Comparison of ENCODE assay signal across 19 cellular contexts in genomic region chr11:67310246-67311050, GRCh38. TPM values are rescaled to one million over a fixed set of nuclear protein-coding genes. Genes with fewer than 3 reads are reported as not detected.
A peak's percentile ranks its signal among the peaks of the same experiment; 100 is the strongest.
DNase-seq lines count a peak whose midpoint lies in the region; ATAC-seq, FAIRE-seq and TF ChIP-seq lines count a peak whose summit lies in the region.
"Had no signal": no experiment of that assay in that cellular context is flagged by ENCODE, and none has a peak within 500 bp of the region (broad histone marks: within the 10 kb centered on the region; RNA-seq: fewer than 3 reads in every experiment).

No MANE protein-coding gene starts in this region.

- peak overlapping the region; percentile 30 for H3K9ac ChIP-seq in neuronal stem cell (ENCODE audit: low read depth, low read length, poor library complexity)
- H3K9ac ChIP-seq: parathyroid adenoma had no signal

- H3K27me3 Mint-ChIP-seq in chondrocyte (ENCODE audit: low read depth): no peaks in the 10 kb centered on the region
- H3K27me3 Mint-ChIP-seq: naive B cell had no signal

- H3K23ac ChIP-seq in neuronal stem cell (ENCODE audit: low read depth, low read length, poor library complexity): peak overlapping the region; percentile 71

- no peak for TF ChIP-seq POLR2A in vagina (IDR thresholded peaks at IDR 0.05)
- TF ChIP-seq POLR2A in gastrocnemius medialis (IDR thresholded peaks at IDR 0.05): no peak

- H3K9me3 ChIP-seq in neuronal stem cell (replicated peaks in 1 of 2; ENCODE audit: control insufficient read depth in 2 of 2, insufficient read depth in 1 of 2, low read depth in 1 of 2, low read length in 2 of 2) (peaks cover 0 to 2% of the 10 kb centered on the region in 2 donors), vagina (no peaks in the 10 kb centered on the region), gastrocnemius medialis (no peaks in the 10 kb centered on the region)
- H3K9me3 ChIP-seq: ascending aorta had no signal

- peak overlapping the region; percentile 17 for H3K14ac ChIP-seq in neuronal stem cell (ENCODE audit: low read length)

- H2BK120ac ChIP-seq in neuronal stem cell (ENCODE audit: low read depth, low read length): no peak overlapping the region

- no peak overlapping the region for H3K4me2 ChIP-seq in neuronal stem cell (ENCODE audit: insufficient read depth, low read length, poor library complexity, severe bottlenecking)
- H3K4me2 ChIP-seq: hepatocyte had no signal

- peak overlapping the region; percentile 60 for H2BK5ac ChIP-seq in neuronal stem cell (ENCODE audit: low read length)

- H3K27ac Mint-ChIP-seq in chondrocyte (ENCODE audit: unreplicated experiment): no peak overlapping the region
- H3K27ac Mint-ChIP-seq: activated naive CD4-positive, alpha-beta T cell treated with anti-CD3 and anti-CD28 coated beads for 36 hours had no signal

- peaks cover 4% of the 10 kb centered on the region for H3K36me3 Mint-ChIP-seq in chondrocyte (ENCODE audit: low read depth)
- H3K36me3 Mint-ChIP-seq: naive B cell had no signal

- no peak overlapping the region for H4K8ac ChIP-seq in neuronal stem cell (ENCODE audit: low read depth, low read length)

- in situ Hi-C loops in gastrocnemius medialis (cut with MboI; ENCODE audit: low sequenced_read_pairs in 4 of 4): loop anchor here in 2 of 4 donors (5.0 to 10.0 kb wide), 2 partner anchors 43 to 46 kb away; partner anchors contain the start of gene GRK2 (in 2 of the 2)

- no peak for ATAC-seq in Right ventricle myocardium inferior
- ATAC-seq in gastrocnemius medialis: no peak

- no peak overlapping the region for H4K91ac ChIP-seq in neuronal stem cell (ENCODE audit: low read depth, low read length, poor library complexity)

- no peak for TF ChIP-seq CTCF in chondrocyte (IDR thresholded peaks at IDR 0.05)
- no peak for TF ChIP-seq CTCF in vagina (IDR thresholded peaks at IDR 0.05)
- TF ChIP-seq CTCF in gastrocnemius medialis (IDR thresholded peaks at IDR 0.05 in 4 of 5, conservative IDR thresholded peaks at IDR 0.05 in 1 of 5): no peak
- TF ChIP-seq CTCF in D721Med (IDR thresholded peaks at IDR 0.05; ENCODE audit: insufficient read depth, missing control alignments): no peak

- no peaks in the 10 kb centered on the region for H3K9me3 Mint-ChIP-seq in chondrocyte (ENCODE audit: low read depth)
- H3K9me3 Mint-ChIP-seq: activated naive CD4-positive, alpha-beta T cell treated with anti-CD3 and anti-CD28 coated beads for 36 hours; naive B cell had no signal

- H3K27ac ChIP-seq in neuronal stem cell (replicated peaks; ENCODE audit: low read length) (no peak overlapping the region), vagina (peak overlapping the region; percentile 69), gastrocnemius medialis (no peak overlapping the region)
- H3K27ac ChIP-seq: ascending aorta, hepatocyte, parathyroid adenoma had no signal

- H3K4ac ChIP-seq in neuronal stem cell (ENCODE audit: low read length): no peak overlapping the region

- no CpG with 5 or more reads among the region's 19 CpGs for WGBS in neuronal stem cell (ENCODE audit: extremely low coverage in 2 of 2, insufficient read length in 2 of 2, insufficient replicate concordance in 1 of 2), 2 donors

- H2BK12ac ChIP-seq in neuronal stem cell (ENCODE audit: low read length): peak overlapping the region; percentile 63

- H3K4me3 Mint-ChIP-seq in chondrocyte (ENCODE audit: unreplicated experiment): no peak overlapping the region
- H3K4me3 Mint-ChIP-seq: activated naive CD4-positive, alpha-beta T cell treated with anti-CD3 and anti-CD28 coated beads for 36 hours had no signal

- H3K79me1 ChIP-seq in neuronal stem cell (ENCODE audit: low read depth, low read length): peaks cover 2% of the 10 kb centered on the region

- H3K4me3 ChIP-seq in neuronal stem cell (ENCODE audit: low read length in 2 of 2): no peak overlapping the region
- no peak overlapping the region for H3K4me3 ChIP-seq in vagina
- no peak overlapping the region for H3K4me3 ChIP-seq in gastrocnemius medialis
- H3K4me3 ChIP-seq: ascending aorta, hepatocyte had no signal

- peak; percentile 67 for DNase-seq in Right ventricle myocardium inferior (ENCODE audit: missing footprints)
- DNase-seq in cardiac septum (ENCODE audit: low spot score): no peak
- DNase-seq in chondrocyte (ENCODE audit: low spot score): peak; percentile 85
- DNase-seq in neuronal stem cell (ENCODE audit: low spot score): no peak
- peak in 1 of 2 donors; percentile 86 for DNase-seq in vagina (ENCODE audit: extremely low spot score in 2 of 2)
- no peak for DNase-seq in NCI-H146 (lab: John Stamatoyannopoulos, UW)
- DNase-seq in gastrocnemius medialis: no peak
- no peak for DNase-seq in D721Med (ENCODE audit: insufficient read length, low spot score)
- DNase-seq: activated naive CD4-positive, alpha-beta T cell treated with anti-CD3 and anti-CD28 coated beads for 36 hours; COR-L47; Karpas-422; naive B cell; NCI-H1092 treated with DMSO at 0.1 percent for 48 hours; NCI-H510A; RPMI8226; stimulated activated CD4-positive, alpha-beta T cell treated with anti-CD3 and anti-CD28 coated beads, Interleukin-2, amount 100 ng/mL, for 48 hours had no signal

- H3K36me3 ChIP-seq in neuronal stem cell (replicated peaks in 1 of 2; ENCODE audit: control insufficient read depth in 2 of 2, insufficient read depth in 2 of 2, low read length in 2 of 2): no peaks in the 10 kb centered on the region
- peaks cover 0 to 9% of the 10 kb centered on the region in 2 donors for H3K36me3 ChIP-seq in vagina
- H3K36me3 ChIP-seq in gastrocnemius medialis: peaks cover 0 to 20% of the 10 kb centered on the region in 2 donors

- no peak for FAIRE-seq in D721Med (lab: Jason Lieb, UNC)

- peak overlapping the region; percentile 54 for H3K18ac ChIP-seq in neuronal stem cell (ENCODE audit: low read length)

- intact Hi-C loops in Right ventricle myocardium inferior (cut with DNase I) (no loop called here), cardiac septum (cut with DNase I) (no loop called here), vagina (cut with DNase I) (no loop called here), gastrocnemius medialis (cut with DNase I; ENCODE audit: low total_unique reads) (no loop called here)

- no peak overlapping the region for H2BK15ac ChIP-seq in neuronal stem cell (ENCODE audit: low read length)

- peaks cover 3% of the 10 kb centered on the region for H3K4me1 Mint-ChIP-seq in chondrocyte (ENCODE audit: low read depth)

- H2AK5ac ChIP-seq in neuronal stem cell (ENCODE audit: low read depth, low read length): no peak overlapping the region

- H3K4me1 ChIP-seq in neuronal stem cell (ENCODE audit: control insufficient read depth in 2 of 2, insufficient read depth in 1 of 2, low read depth in 1 of 2, low read length in 2 of 2) (no peaks in the 10 kb centered on the region), vagina (peaks cover 29% of the 10 kb centered on the region), gastrocnemius medialis (no peaks in the 10 kb centered on the region)
- H3K4me1 ChIP-seq: ascending aorta, parathyroid adenoma had no signal

- H3K27me3 ChIP-seq in neuronal stem cell (ENCODE audit: control insufficient read depth in 3 of 3, insufficient read depth in 3 of 3, low read depth in 1 of 3, low read length in 3 of 3): peaks cover 0 to 1% (median 0%) of the 10 kb centered on the region in 3 experiments
- no peaks in the 10 kb centered on the region for H3K27me3 ChIP-seq in vagina
- H3K27me3 ChIP-seq in gastrocnemius medialis: no peaks in the 10 kb centered on the region
- H3K27me3 ChIP-seq: ascending aorta, hepatocyte had no signal

- peak overlapping the region; percentile 65 for H2AFZ ChIP-seq in neuronal stem cell (ENCODE audit: low read length)
- H2AFZ ChIP-seq: hepatocyte, parathyroid adenoma had no signal

RNA-seq across cellular contexts. Expression of gene SSH3, which starts 7.1 kb away (rescaled TPM):
- total RNA-seq in Right ventricle myocardium inferior: 15.8 TPM
- total RNA-seq in cardiac septum: 22.3 TPM
- 19.8 to 30.0 TPM (median 28.4 TPM) in 3 replicates for total RNA-seq in chondrocyte
- polyA plus RNA-seq in neuronal stem cell (2013, experiment 1 of 2): 28.5 TPM
- polyA plus RNA-seq in neuronal stem cell (2013, experiment 2 of 2): 34.0 TPM
- 98.0 TPM for total RNA-seq in vagina
- 10 to 100 TPM in 2 of 4 donors, 1 to 10 TPM in 2; 7.9 to 16.3 (median 11.9) TPM for total RNA-seq in gastrocnemius medialis

RNA-seq across cellular contexts. Expression of gene ANKRD13D, which starts 21.3 kb away (rescaled TPM):
- total RNA-seq in Right ventricle myocardium inferior (15.2 TPM), cardiac septum (20.0 TPM), chondrocyte (40.0 to 51.8 TPM (median 47.8 TPM) in 3 replicates), vagina (62.9 TPM), gastrocnemius medialis (10 to 100 TPM in 1 of 4 donors, 1 to 10 TPM in 3; 5.8 to 10.6 (median 9.7) TPM)
- 23.9 TPM for polyA plus RNA-seq in neuronal stem cell (2013, experiment 1 of 2)
- 22.5 TPM for polyA plus RNA-seq in neuronal stem cell (2013, experiment 2 of 2)

RNA-seq across cellular contexts. Expression of gene POLD4, which starts 42.9 kb away (rescaled TPM):
- total RNA-seq in Right ventricle myocardium inferior (49.7 TPM), cardiac septum (61.6 TPM), chondrocyte (48.8 to 67.7 TPM (median 63.4 TPM) in 3 replicates), vagina (80.0 TPM), gastrocnemius medialis (100 to 1,000 TPM in 2 of 4 donors, 10 to 100 TPM in 2; 57.4 to 115 (median 87.9) TPM)
- 11.9 TPM for polyA plus RNA-seq in neuronal stem cell (2013, experiment 1 of 2)
- polyA plus RNA-seq in neuronal stem cell (2013, experiment 2 of 2): 10.9 TPM

RNA-seq across cellular contexts. Expression of gene GRK2, which starts 44.2 kb away (rescaled TPM):
- total RNA-seq in Right ventricle myocardium inferior (54.1 TPM), cardiac septum (43.1 TPM), chondrocyte (34.0 to 38.3 TPM (median 36.1 TPM) in 3 replicates), vagina (100 TPM), gastrocnemius medialis (10 to 100 TPM; 40.2 to 79.8 (median 68.4) TPM)
- 33.4 TPM for polyA plus RNA-seq in neuronal stem cell (2013, experiment 1 of 2)
- polyA plus RNA-seq in neuronal stem cell (2013, experiment 2 of 2): 33.1 TPM

Comparison
In these comparisons a context has a peak if more than half of its experiments do, and no peak if none do; other contexts are left out.
1. DNase-seq: peak in Right ventricle myocardium inferior (single experiment) and chondrocyte (single experiment); none in cardiac septum (single experiment), neuronal stem cell (single experiment), NCI-H146 (single experiment), gastrocnemius medialis (0 of 2) and D721Med (single experiment).